Comparison of ENCODE assay signal across 1 cellular context in genomic region chr10:51510231-51510630, GRCh38.
TF ChIP-seq lines count a peak whose summit lies in the region.

No MANE protein-coding gene starts in this region.

TF ChIP-seq in HepG2, 621 proteins besides CTCF, POLR2A, EP300 and RAD21 (continued from another document):
- TF ChIP-seq AHDC1 (CRISPR knock-in tag; IDR thresholded peaks at IDR 0.05; ENCODE audit: borderline replicate concordance) (no peak), RAD51 (IDR thresholded peaks at IDR 0.05; ENCODE audit: borderline replicate concordance) (no peak), KLF11 (CRISPR knock-in tag; IDR thresholded peaks at IDR 0.05) (no peak), DMAP1 (CRISPR knock-in tag; IDR thresholded peaks at IDR 0.05) (no peak), SNAPC2 (CRISPR knock-in tag; IDR thresholded peaks at IDR 0.05) (no peak), ZFP1 (CRISPR knock-in tag; IDR thresholded peaks at IDR 0.05) (no peak)
